8 cellular contexts compared by ENCODE assay signal in genomic region chr7:114922652-114923402, GRCh38. TPM values are rescaled to one million over a fixed set of nuclear protein-coding genes. Genes with fewer than 3 reads are reported as not detected.
A peak's percentile ranks its signal among the peaks of the same experiment; 100 is the strongest.
DNase-seq lines count a peak whose midpoint lies in the region; ATAC-seq, FAIRE-seq and TF ChIP-seq lines count a peak whose summit lies in the region.

No MANE protein-coding gene starts in this region.

- intact Hi-C loops in left cardiac atrium (cut with DNase I), result loop anchor here in 1 of 2 donors (5.0 to 10.0 kb wide), 2 partner anchors 54 to 292 kb away; no protein-coding TSS in a partner anchor

- FAIRE-seq in A549 (lab: Jason Lieb, UNC), result no peak
- FAIRE-seq in RCC 7860 (lab: Jason Lieb, UNC), result peak; percentile 61

- H3K4me3 ChIP-seq in A549 (peak overlapping the region; percentile 75), retinal pigment epithelial cell (ENCODE audit: low read length) (peak overlapping the region; percentile 81)

- peaks cover 10% of the 10 kb centered on the region for H3K4me1 ChIP-seq in A549

- H3K4me2 ChIP-seq in A549, result peak overlapping the region; percentile 77

- CTCF ChIA-PET in A549 (lab: Yijun Ruan, JAX), result interaction anchor here (1.0 kb wide), 1 partner anchor 221 kb away, joined by 3 read pairs; no protein-coding TSS in a partner anchor

- 0 out of 5 replicates have a peak, but pooled peaks of 1 of the 2 experiments have one; percentile 22 for TF ChIP-seq RAD21 in A549 (conservative IDR thresholded peaks at IDR 0.05 in 1 of 2, IDR thresholded peaks at IDR 0.05 in 1 of 2)

- peak; percentile 42 for TF ChIP-seq POLR2A in A549 (IDR thresholded peaks at IDR 0.05; ENCODE audit: low read length)

- H3K9me3 ChIP-seq in A549, result no peaks in the 10 kb centered on the region

- ATAC-seq in A549 (peak; percentile 65), GM18870 (IDR thresholded peaks at IDR 0.05; ENCODE audit: unreplicated experiment) (peak; percentile 26), HG03066 (IDR thresholded peaks at IDR 0.05; ENCODE audit: low read depth, unreplicated experiment) (peak; percentile 33), left cardiac atrium (peak; percentile 72 to 76)

- TF ChIP-seq EP300 in A549 (IDR thresholded peaks at IDR 0.05), result no peak

- DNase-seq in A549 (ENCODE audit: low read depth in 1 of 2, low spot score in 1 of 2), result peak; percentile 53 to 74
- peak; percentile 68 for DNase-seq in RCC 7860 (ENCODE audit: low spot score)
- DNase-seq in activated naive CD4-positive, alpha-beta T cell treated with anti-CD3 and anti-CD28 coated beads, Interleukin-2, amount 50 U/mL, for 16 hours, result peak; percentile 52
- DNase-seq in left cardiac atrium, result peak; percentile 41
- DNase-seq in retinal pigment epithelial cell (ENCODE audit: low read depth), result no peak
- no peak for DNase-seq in DMS153 treated with DMSO at 0.1 percent for 48 hours (lab: John Stamatoyannopoulos, UW; ENCODE audit: unreplicated experiment)

- POLR2A ChIA-PET in A549 (lab: Yijun Ruan, JAX), result no interaction called here

- peak overlapping the region; percentile 89 to 94 for H3K27ac ChIP-seq in A549

- under 1% methylated on average over 48 of the region's 51 CpGs for WGBS in A549 (ENCODE audit: missing lambda C conversion rate)

- TF ChIP-seq CTCF in A549 (IDR thresholded peaks at IDR 0.05) (no peak), retinal pigment epithelial cell (conservative IDR thresholded peaks at IDR 0.05; ENCODE audit: low read depth, low read length) (no peak)

TF ChIP-seq in A549, 52 proteins besides CTCF, POLR2A, EP300 and RAD21:
- 0 out of 3 replicates have a peak, but pooled peaks have one; percentile 10 for TF ChIP-seq SMC3 (IDR thresholded peaks at IDR 0.05)
- 0 out of 2 replicates have a peak, but pooled peaks have one; percentile 23 for TF ChIP-seq E2F6 (IDR thresholded peaks at IDR 0.05; ENCODE audit: borderline replicate concordance, low read depth)
- TF ChIP-seq PHF8 (IDR thresholded peaks at IDR 0.05; ENCODE audit: borderline replicate concordance, low read depth), result 0 out of 2 replicates have a peak, but pooled peaks have one; percentile 11
- TF ChIP-seq HOXB13 (CRISPR knock-in tag; IDR thresholded peaks at IDR 0.05; ENCODE audit: low read depth), result no peak
- TF ChIP-seq JUN (IDR thresholded peaks at IDR 0.05), result 0 out of 5 replicates have a peak, but pooled peaks of 1 of the 2 experiments have one; percentile 22

RNA-seq across cellular contexts. Expression of gene MDFIC, which starts 0.9 kb away (rescaled TPM):
- 30.6 and 38.5 TPM in 2 replicates for polyA plus RNA-seq in A549 (2011; rRNA removed)
- 11.5 and 15.7 TPM in 2 replicates for polyA plus RNA-seq in A549 (2012; cell fraction: cytosol; rRNA removed)
- polyA plus RNA-seq in A549 (2012; cell fraction: nucleus; rRNA removed), result 4.2 and 4.5 TPM in 2 replicates
- 14.4 to 19.5 TPM (median 18.7 TPM) in 3 replicates for polyA plus RNA-seq in A549 (2017; fragmentation: RNase III; extraction: RNeasy Plus Mini Kit Qiagen cat#74134 plus additional on column Dnase treatment)
- polyA minus RNA-seq in A549 (2011; rRNA and poly(A)+ RNA removed), result 26.1 and 29.9 TPM in 2 replicates
- total RNA-seq in left cardiac atrium, result 10 to 100 TPM; 21.8 to 23.9 TPM

Comparison
In these comparisons a context has a peak if more than half of its experiments do, and no peak if none do; other contexts are left out.
1. DNase-seq: peak in A549 (2 of 2), RCC 7860 (single experiment), activated naive CD4-positive, alpha-beta T cell treated with anti-CD3 and anti-CD28 coated beads, Interleukin-2, amount 50 U/mL, for 16 hours (single experiment) and left cardiac atrium (single experiment); none in retinal pigment epithelial cell (single experiment) and DMS153 treated with DMSO at 0.1 percent for 48 hours (single experiment).
2. Peak in every context shown above with its lines, with median percentiles within 50 percentile points of each other: ATAC-seq.